ENCODE assay signal across 1 cellular context in genomic region chr1:43069481-43070050, GRCh38.
A peak's percentile ranks its signal among the peaks of the same experiment; 100 is the strongest.
TF ChIP-seq lines count a peak whose summit lies in the region.

No MANE protein-coding gene starts in this region.

TF ChIP-seq in K562, 482 proteins besides CTCF, POLR2A, EP300 and RAD21 (continued from another document):
- TF ChIP-seq ARID3A (IDR thresholded peaks at IDR 0.05; ENCODE audit: borderline replicate concordance, low read depth, low read length): no peak
- TF ChIP-seq, protein P1, sequence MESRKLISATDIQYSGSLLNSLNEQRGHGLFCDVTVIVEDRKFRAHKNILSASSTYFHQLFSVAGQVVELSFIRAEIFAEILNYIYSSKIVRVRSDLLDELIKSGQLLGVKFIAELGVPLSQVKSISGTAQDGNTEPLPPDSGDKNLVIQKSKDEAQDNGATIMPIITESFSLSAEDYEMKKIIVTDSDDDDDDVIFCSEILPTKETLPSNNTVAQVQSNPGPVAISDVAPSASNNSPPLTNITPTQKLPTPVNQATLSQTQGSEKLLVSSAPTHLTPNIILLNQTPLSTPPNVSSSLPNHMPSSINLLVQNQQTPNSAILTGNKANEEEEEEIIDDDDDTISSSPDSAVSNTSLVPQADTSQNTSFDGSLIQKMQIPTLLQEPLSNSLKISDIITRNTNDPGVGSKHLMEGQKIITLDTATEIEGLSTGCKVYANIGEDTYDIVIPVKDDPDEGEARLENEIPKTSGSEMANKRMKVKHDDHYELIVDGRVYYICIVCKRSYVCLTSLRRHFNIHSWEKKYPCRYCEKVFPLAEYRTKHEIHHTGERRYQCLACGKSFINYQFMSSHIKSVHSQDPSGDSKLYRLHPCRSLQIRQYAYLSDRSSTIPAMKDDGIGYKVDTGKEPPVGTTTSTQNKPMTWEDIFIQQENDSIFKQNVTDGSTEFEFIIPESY (CRISPR knock-in tag; IDR thresholded peaks at IDR 0.05): peak; percentile 58
- TF ChIP-seq, protein P2, sequence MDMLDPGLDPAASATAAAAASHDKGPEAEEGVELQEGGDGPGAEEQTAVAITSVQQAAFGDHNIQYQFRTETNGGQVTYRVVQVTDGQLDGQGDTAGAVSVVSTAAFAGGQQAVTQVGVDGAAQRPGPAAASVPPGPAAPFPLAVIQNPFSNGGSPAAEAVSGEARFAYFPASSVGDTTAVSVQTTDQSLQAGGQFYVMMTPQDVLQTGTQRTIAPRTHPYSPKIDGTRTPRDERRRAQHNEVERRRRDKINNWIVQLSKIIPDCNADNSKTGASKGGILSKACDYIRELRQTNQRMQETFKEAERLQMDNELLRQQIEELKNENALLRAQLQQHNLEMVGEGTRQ (CRISPR knock-in tag; IDR thresholded peaks at IDR 0.05): 0 out of 2 replicates have a peak, but pooled peaks have one; percentile 9
